In the genomic region with DNA sequence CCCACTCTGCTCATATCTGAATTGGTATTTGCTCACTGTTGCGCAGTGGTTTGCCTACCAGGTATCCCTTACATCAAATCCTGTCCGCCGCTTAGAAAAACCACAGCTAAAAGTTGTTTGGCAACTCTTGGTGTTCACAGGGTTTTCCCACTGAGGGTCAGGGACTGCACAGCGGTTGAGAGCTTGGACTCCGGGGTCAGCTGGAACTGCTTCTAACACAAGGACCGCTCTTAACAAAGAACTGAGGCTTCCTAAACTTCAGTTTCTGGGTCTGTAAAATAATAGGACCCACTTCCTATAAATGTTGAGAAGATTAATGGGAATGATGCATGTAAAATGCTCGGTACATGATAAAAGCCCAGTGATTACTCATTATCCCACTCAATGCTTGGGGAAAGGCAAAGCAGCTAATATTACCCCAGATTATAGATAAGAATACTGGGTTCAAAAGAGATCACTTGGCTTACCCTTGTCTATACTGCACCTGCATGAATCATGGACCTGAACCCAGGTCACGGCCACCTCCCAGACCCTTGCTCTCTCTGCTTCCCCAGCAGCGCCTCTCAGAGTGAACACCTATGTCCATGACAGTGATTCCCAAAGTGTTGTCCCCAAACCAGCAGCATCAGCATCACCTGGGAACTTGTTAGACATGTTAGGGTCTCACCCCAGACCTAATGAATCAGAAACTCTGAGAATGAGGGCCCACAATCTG, we compare ENCODE assay signal across 13 cellular contexts. TPM values are rescaled to one million over a fixed set of nuclear protein-coding genes. Genes with fewer than 3 reads are reported as not detected.
DNase-seq lines count a peak whose midpoint lies in the region; ATAC-seq and TF ChIP-seq lines count a peak whose summit lies in the region.
"Had no signal": no experiment of that assay in that cellular context is flagged by ENCODE, and none has a peak within 500 bp of the region (broad histone marks: within the 10 kb centered on the region; RNA-seq: fewer than 3 reads in every experiment).

No MANE protein-coding gene starts in this region.

- POLR2A ChIA-PET in HCT116 (lab: Charles Lee): interaction anchor here (1.8 kb wide), 1 partner anchor 10 kb away, joined by 7 read pairs; no protein-coding TSS in a partner anchor

- no peaks in the 10 kb centered on the region for H4K20me1 ChIP-seq in HCT116 (ENCODE audit: insufficient read depth)

- ATAC-seq in HCT116 (peak; percentile 54), SK-N-SH treated with all-trans-retinoic acid at 6 μM for 48 hours (no peak), HG03571 (IDR thresholded peaks at IDR 0.05; ENCODE audit: unreplicated experiment) (no peak)
- ATAC-seq: Right ventricle myocardium inferior had no signal

- H3K36me3 ChIP-seq in HCT116 (ENCODE audit: control insufficient read depth in 1 of 2, insufficient read depth in 2 of 2, low read length in 2 of 2) (no peaks in the 10 kb centered on the region), SJCRH30 (no peaks in the 10 kb centered on the region)

- H3K9ac ChIP-seq in HCT116 (ENCODE audit: low read length): peak overlapping the region; percentile 38; the same call in 1 of the 2 replicates

- no peaks in the 10 kb centered on the region for H3K9me2 ChIP-seq in HCT116 (ENCODE audit: insufficient read depth)

- H3K27ac ChIP-seq in HCT116 (ENCODE audit: low read depth, low read length) (peak overlapping the region; percentile 71), SJCRH30 (peak overlapping the region; percentile 26)
- H3K27ac ChIP-seq: C4-2B had no signal

- TF ChIP-seq CTCF in HCT116 (IDR thresholded peaks at IDR 0.05 in 2 of 3, conservative IDR thresholded peaks at IDR 0.05 in 1 of 3; ENCODE audit: borderline replicate concordance in 1 of 3, insufficient read depth in 1 of 3, low read depth in 2 of 3, low read length in 2 of 3): no peak

- H3K4me3 ChIP-seq in HCT116 (replicated peaks in 1 of 2; ENCODE audit: low read depth in 1 of 2, low read length in 2 of 2) (peak overlapping the region; percentile 28 to 31), SJCRH30 (no peak overlapping the region)

- DNase-seq in HCT116 (ENCODE audit: low read depth, low spot score): peak; percentile 60
- DNase-seq in SJCRH30: peak in 1 of 2 experiments; percentile 39
- DNase-seq in kidney tubule cell (ENCODE audit: low spot score): peak; percentile 83
- peak; percentile 79 for DNase-seq in smooth muscle cell of the brain vasculature (ENCODE audit: low read depth, low spot score)
- no peak for DNase-seq in ureter (ENCODE audit: low spot score)
- no peak for DNase-seq in activated T-cell treated with anti-CD3 and anti-CD28 coated beads for 4 hours
- DNase-seq: activated CD4-positive, alpha-beta memory T cell treated with anti-CD3 and anti-CD28 coated beads, Interleukin-2, amount 10 ng/mL, durations not matched to agents 7 days and 5 days; activated gamma-delta T cell had no signal

- TF ChIP-seq POLR2A in HCT116 (IDR thresholded peaks at IDR 0.05; ENCODE audit: borderline replicate concordance, extremely low read depth, insufficient read depth, insufficient read length): no peak

- TF ChIP-seq RAD21 in HCT116 (IDR thresholded peaks at IDR 0.05; ENCODE audit: low read depth): peak; percentile 13; the same call in 1 of the 2 replicates

- H3K9me3 ChIP-seq in HCT116 (ENCODE audit: control insufficient read depth in 1 of 2, insufficient read depth in 1 of 2, low read depth in 1 of 2, low read length in 2 of 2) (no peaks in the 10 kb centered on the region), SJCRH30 (replicated peaks) (no peaks in the 10 kb centered on the region)

- RAD21 ChIA-PET in HCT116 (lab: Charles Lee; ENCODE audit: low non-redundant PET in 1 of 2, low total read pairs in 2 of 2, uncharacterized antibody in 2 of 2, unreplicated experiment in 2 of 2): interaction anchor here in 1 of 2 experiments (1.3 kb wide), 1 partner anchor 28 kb away, joined by 4 read pairs; no protein-coding TSS in a partner anchor

- peak overlapping the region; percentile 42 for H2AFZ ChIP-seq in HCT116 (ENCODE audit: low read depth, low read length, poor library complexity, severe bottlenecking)

- intact Hi-C loops in HCT116 (cut with micrococcal nuclease): no loop called here

- BruUV-seq in HCT116 (replicated peaks; lab: Mats Ljungman, UMichigan): TSS peak; percentile 97

- H3K4me2 ChIP-seq in HCT116 (ENCODE audit: low read length): peak overlapping the region; percentile 57

- H3K4me1 ChIP-seq in HCT116 (ENCODE audit: control insufficient read depth in 1 of 2, insufficient read depth in 2 of 2, low read length in 2 of 2) (peaks cover 45 to 72% of the 10 kb centered on the region in 2 experiments), SJCRH30 (peaks cover 34% of the 10 kb centered on the region)

- H3K27me3 ChIP-seq in HCT116 (ENCODE audit: insufficient read depth, low read length): no peaks in the 10 kb centered on the region
- no peaks in the 10 kb centered on the region for H3K27me3 ChIP-seq in SJCRH30

- H3K79me2 ChIP-seq in HCT116 (ENCODE audit: insufficient read depth, low read length): no peaks in the 10 kb centered on the region

- CTCF ChIA-PET in HCT116 (lab: Charles Lee): interaction anchor here (1.8 kb wide), 1 partner anchor 26 kb away, joined by 4 read pairs; no protein-coding TSS in a partner anchor

TF ChIP-seq in HCT116, 20 proteins besides CTCF, POLR2A, EP300 and RAD21:
- TF ChIP-seq EZH2 (IDR thresholded peaks at IDR 0.05) (no peak), JUND (IDR thresholded peaks at IDR 0.05) (0 out of 2 replicates have a peak, but pooled peaks have one; percentile 15), POLR2AphosphoS5 (IDR thresholded peaks at IDR 0.05; ENCODE audit: low read depth, low read length) (0 out of 2 replicates have a peak, but pooled peaks have one; percentile 5)
- TF ChIP-seq, protein P1, sequence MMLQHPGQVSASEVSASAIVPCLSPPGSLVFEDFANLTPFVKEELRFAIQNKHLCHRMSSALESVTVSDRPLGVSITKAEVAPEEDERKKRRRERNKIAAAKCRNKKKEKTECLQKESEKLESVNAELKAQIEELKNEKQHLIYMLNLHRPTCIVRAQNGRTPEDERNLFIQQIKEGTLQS (IDR thresholded peaks at IDR 0.05): no peak

TF ChIP-seq in SK-N-SH treated with all-trans-retinoic acid at 6 μM for 48 hours, 23 proteins besides CTCF, POLR2A, EP300 and RAD21 (continues in another document):
- no peak for TF ChIP-seq TCF4 (CRISPR knock-in tag; IDR thresholded peaks at IDR 0.05; ENCODE audit: borderline replicate concordance)
- no peak for TF ChIP-seq TOX (CRISPR knock-in tag; IDR thresholded peaks at IDR 0.05; ENCODE audit: borderline replicate concordance)
- TF ChIP-seq, protein P2, sequence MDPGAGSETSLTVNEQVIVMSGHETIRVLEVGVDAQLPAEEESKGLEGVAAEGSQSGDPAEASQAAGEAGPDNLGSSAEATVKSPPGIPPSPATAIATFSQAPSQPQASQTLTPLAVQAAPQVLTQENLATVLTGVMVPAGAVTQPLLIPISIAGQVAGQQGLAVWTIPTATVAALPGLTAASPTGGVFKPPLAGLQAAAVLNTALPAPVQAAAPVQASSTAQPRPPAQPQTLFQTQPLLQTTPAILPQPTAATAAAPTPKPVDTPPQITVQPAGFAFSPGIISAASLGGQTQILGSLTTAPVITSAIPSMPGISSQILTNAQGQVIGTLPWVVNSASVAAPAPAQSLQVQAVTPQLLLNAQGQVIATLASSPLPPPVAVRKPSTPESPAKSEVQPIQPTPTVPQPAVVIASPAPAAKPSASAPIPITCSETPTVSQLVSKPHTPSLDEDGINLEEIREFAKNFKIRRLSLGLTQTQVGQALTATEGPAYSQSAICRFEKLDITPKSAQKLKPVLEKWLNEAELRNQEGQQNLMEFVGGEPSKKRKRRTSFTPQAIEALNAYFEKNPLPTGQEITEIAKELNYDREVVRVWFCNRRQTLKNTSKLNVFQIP (CRISPR knock-in tag; IDR thresholded peaks at IDR 0.05; ENCODE audit: borderline replicate concordance, low read depth): no peak
- TF ChIP-seq, protein P3, sequence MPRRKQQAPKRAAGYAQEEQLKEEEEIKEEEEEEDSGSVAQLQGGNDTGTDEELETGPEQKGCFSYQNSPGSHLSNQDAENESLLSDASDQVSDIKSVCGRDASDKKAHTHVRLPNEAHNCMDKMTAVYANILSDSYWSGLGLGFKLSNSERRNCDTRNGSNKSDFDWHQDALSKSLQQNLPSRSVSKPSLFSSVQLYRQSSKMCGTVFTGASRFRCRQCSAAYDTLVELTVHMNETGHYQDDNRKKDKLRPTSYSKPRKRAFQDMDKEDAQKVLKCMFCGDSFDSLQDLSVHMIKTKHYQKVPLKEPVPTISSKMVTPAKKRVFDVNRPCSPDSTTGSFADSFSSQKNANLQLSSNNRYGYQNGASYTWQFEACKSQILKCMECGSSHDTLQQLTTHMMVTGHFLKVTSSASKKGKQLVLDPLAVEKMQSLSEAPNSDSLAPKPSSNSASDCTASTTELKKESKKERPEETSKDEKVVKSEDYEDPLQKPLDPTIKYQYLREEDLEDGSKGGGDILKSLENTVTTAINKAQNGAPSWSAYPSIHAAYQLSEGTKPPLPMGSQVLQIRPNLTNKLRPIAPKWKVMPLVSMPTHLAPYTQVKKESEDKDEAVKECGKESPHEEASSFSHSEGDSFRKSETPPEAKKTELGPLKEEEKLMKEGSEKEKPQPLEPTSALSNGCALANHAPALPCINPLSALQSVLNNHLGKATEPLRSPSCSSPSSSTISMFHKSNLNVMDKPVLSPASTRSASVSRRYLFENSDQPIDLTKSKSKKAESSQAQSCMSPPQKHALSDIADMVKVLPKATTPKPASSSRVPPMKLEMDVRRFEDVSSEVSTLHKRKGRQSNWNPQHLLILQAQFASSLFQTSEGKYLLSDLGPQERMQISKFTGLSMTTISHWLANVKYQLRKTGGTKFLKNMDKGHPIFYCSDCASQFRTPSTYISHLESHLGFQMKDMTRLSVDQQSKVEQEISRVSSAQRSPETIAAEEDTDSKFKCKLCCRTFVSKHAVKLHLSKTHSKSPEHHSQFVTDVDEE (CRISPR knock-in tag; IDR thresholded peaks at IDR 0.05): no peak
- no peak for TF ChIP-seq ZNF70 (CRISPR knock-in tag; IDR thresholded peaks at IDR 0.05)
- TF ChIP-seq, protein P4, sequence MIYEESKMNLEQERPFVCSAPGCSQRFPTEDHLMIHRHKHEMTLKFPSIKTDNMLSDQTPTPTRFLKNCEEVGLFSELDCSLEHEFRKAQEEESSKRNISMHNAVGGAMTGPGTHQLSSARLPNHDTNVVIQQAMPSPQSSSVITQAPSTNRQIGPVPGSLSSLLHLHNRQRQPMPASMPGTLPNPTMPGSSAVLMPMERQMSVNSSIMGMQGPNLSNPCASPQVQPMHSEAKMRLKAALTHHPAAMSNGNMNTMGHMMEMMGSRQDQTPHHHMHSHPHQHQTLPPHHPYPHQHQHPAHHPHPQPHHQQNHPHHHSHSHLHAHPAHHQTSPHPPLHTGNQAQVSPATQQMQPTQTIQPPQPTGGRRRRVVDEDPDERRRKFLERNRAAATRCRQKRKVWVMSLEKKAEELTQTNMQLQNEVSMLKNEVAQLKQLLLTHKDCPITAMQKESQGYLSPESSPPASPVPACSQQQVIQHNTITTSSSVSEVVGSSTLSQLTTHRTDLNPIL (CRISPR knock-in tag; IDR thresholded peaks at IDR 0.05; ENCODE audit: low read depth): no peak
- no peak for TF ChIP-seq PPARA (CRISPR knock-in tag; IDR thresholded peaks at IDR 0.05; ENCODE audit: borderline replicate concordance)
- TF ChIP-seq SNAI2 (CRISPR knock-in tag; IDR thresholded peaks at IDR 0.05): no peak

RNA-seq across cellular contexts. Expression of a gene that starts 36.1 kb away (rescaled TPM):
- total RNA-seq in HCT116 (2021; ENCODE audit: unreplicated experiment): not detected
- polyA plus RNA-seq in HCT116 (2012): 0.10 and 0.12 TPM in 2 replicates
- 0.35 and 1.2 TPM in 2 replicates for total RNA-seq in SJCRH30 (2014; rRNA removed; shearing (Covaris generic))
- 10.5 TPM for total RNA-seq in ureter
- total RNA-seq: G401 had no signal

Comparison
In these comparisons a context has a peak if more than half of its experiments do, and no peak if none do; other contexts are left out.
1. DNase-seq: peak in HCT116 (single experiment), kidney tubule cell (single experiment) and smooth muscle cell of the brain vasculature (single experiment); none in ureter (single experiment) and activated T-cell treated with anti-CD3 and anti-CD28 coated beads for 4 hours (single experiment).